In genomic region chr2:55839182-55839819, GRCh38 we compare ENCODE assay signal across 1 cellular context.
TF ChIP-seq lines count a peak whose summit lies in the region.

No MANE protein-coding gene starts in this region.

TF ChIP-seq in HepG2, 621 proteins besides CTCF, POLR2A, EP300 and RAD21 (continued from another document and continues in another):
- peak; percentile 97 for TF ChIP-seq ZNF609 (CRISPR knock-in tag; IDR thresholded peaks at IDR 0.05; ENCODE audit: borderline replicate concordance)
- TF ChIP-seq ARNTL (CRISPR knock-in tag; IDR thresholded peaks at IDR 0.05): 0 out of 2 replicates have a peak, but pooled peaks have one; percentile 26
- TF ChIP-seq ZNF747 (CRISPR knock-in tag; IDR thresholded peaks at IDR 0.05; ENCODE audit: borderline replicate concordance): no peak
- TF ChIP-seq ZNF124 (CRISPR knock-in tag; IDR thresholded peaks at IDR 0.05): no peak
- 0 out of 2 replicates have a peak, but pooled peaks have one; percentile 53 for TF ChIP-seq KLF6 (CRISPR knock-in tag; IDR thresholded peaks at IDR 0.05)
- 0 out of 2 replicates have a peak, but pooled peaks have one; percentile 63 for TF ChIP-seq ZNF431 (CRISPR knock-in tag; IDR thresholded peaks at IDR 0.05; ENCODE audit: borderline replicate concordance, low read depth)
- TF ChIP-seq ZNF710 (CRISPR knock-in tag; IDR thresholded peaks at IDR 0.05; ENCODE audit: borderline replicate concordance): no peak
- no peak for TF ChIP-seq NFYB (CRISPR knock-in tag; IDR thresholded peaks at IDR 0.05)
- TF ChIP-seq ZNF17 (CRISPR knock-in tag; IDR thresholded peaks at IDR 0.05): no peak
- no peak for TF ChIP-seq ZFP62 (CRISPR knock-in tag; IDR thresholded peaks at IDR 0.05)
- peak; percentile 24; the same call in 1 of the 2 replicates for TF ChIP-seq ZSCAN20 (CRISPR knock-in tag; IDR thresholded peaks at IDR 0.05; ENCODE audit: borderline replicate concordance)
- no peak for TF ChIP-seq MED13 (CRISPR knock-in tag; IDR thresholded peaks at IDR 0.05)
- no peak for TF ChIP-seq SRY (CRISPR knock-in tag; IDR thresholded peaks at IDR 0.05)
- no peak for TF ChIP-seq ZNF18 (CRISPR knock-in tag; IDR thresholded peaks at IDR 0.05; ENCODE audit: insufficient replicate concordance)
- TF ChIP-seq KLF15 (CRISPR knock-in tag; IDR thresholded peaks at IDR 0.05; ENCODE audit: borderline replicate concordance): no peak
- no peak for TF ChIP-seq RELA (CRISPR knock-in tag; IDR thresholded peaks at IDR 0.05)
- TF ChIP-seq MAFF (IDR thresholded peaks at IDR 0.05; ENCODE audit: low read depth, low read length): no peak
- no peak for TF ChIP-seq HDAC6 (IDR thresholded peaks at IDR 0.05; ENCODE audit: low read depth, low read length)
- no peak for TF ChIP-seq SAFB2 (CRISPR knock-in tag; IDR thresholded peaks at IDR 0.05; ENCODE audit: borderline replicate concordance, low read depth)
- TF ChIP-seq ZNF530 (CRISPR knock-in tag; IDR thresholded peaks at IDR 0.05; ENCODE audit: low read depth): no peak
- no peak for TF ChIP-seq ARNT2 (CRISPR knock-in tag; IDR thresholded peaks at IDR 0.05; ENCODE audit: low read depth)
- TF ChIP-seq ZNF572 (CRISPR knock-in tag; IDR thresholded peaks at IDR 0.05): no peak
- no peak for TF ChIP-seq ZNF720 (CRISPR knock-in tag; IDR thresholded peaks at IDR 0.05)
- no peak for TF ChIP-seq ZSCAN25 (CRISPR knock-in tag; IDR thresholded peaks at IDR 0.05)
- TF ChIP-seq HDAC1 (CRISPR knock-in tag; IDR thresholded peaks at IDR 0.05): peak; percentile 61; the same call in 1 of the 2 replicates
- no peak for TF ChIP-seq MYC (CRISPR knock-in tag; IDR thresholded peaks at IDR 0.05; ENCODE audit: borderline replicate concordance)
- no peak for TF ChIP-seq RBFOX2 (IDR thresholded peaks at IDR 0.05; ENCODE audit: low read depth, low read length)
- no peak for TF ChIP-seq ATF5 (CRISPR knock-in tag; IDR thresholded peaks at IDR 0.05; ENCODE audit: low read depth)
- TF ChIP-seq TGIF2 (CRISPR knock-in tag; IDR thresholded peaks at IDR 0.05): peak; percentile 79; the same call in 1 of the 2 replicates
- peak; percentile 40; the same call in 1 of the 2 replicates for TF ChIP-seq ZNF205 (CRISPR knock-in tag; IDR thresholded peaks at IDR 0.05)
- 0 out of 2 replicates have a peak, but pooled peaks have one; percentile 29 for TF ChIP-seq DMAP1 (CRISPR knock-in tag; IDR thresholded peaks at IDR 0.05)
- no peak for TF ChIP-seq CC2D1A (CRISPR knock-in tag; IDR thresholded peaks at IDR 0.05)
- no peak for TF ChIP-seq TOE1 (CRISPR knock-in tag; IDR thresholded peaks at IDR 0.05)
- no peak for TF ChIP-seq ZNF432 (CRISPR knock-in tag; IDR thresholded peaks at IDR 0.05; ENCODE audit: borderline replicate concordance)
- no peak for TF ChIP-seq ZMAT5 (CRISPR knock-in tag; IDR thresholded peaks at IDR 0.05; ENCODE audit: borderline replicate concordance, low read depth)
- TF ChIP-seq SYNCRIP (IDR thresholded peaks at IDR 0.05; ENCODE audit: insufficient read depth, low read depth, low read length): no peak
- no peak for TF ChIP-seq FOSL1 (CRISPR knock-in tag; IDR thresholded peaks at IDR 0.05; ENCODE audit: borderline replicate concordance)
- no peak for TF ChIP-seq PAX8 (CRISPR knock-in tag; IDR thresholded peaks at IDR 0.05; ENCODE audit: borderline replicate concordance)
- no peak for TF ChIP-seq ZNF841 (CRISPR knock-in tag; IDR thresholded peaks at IDR 0.05; ENCODE audit: borderline replicate concordance)
- no peak for TF ChIP-seq HES4 (CRISPR knock-in tag; IDR thresholded peaks at IDR 0.05; ENCODE audit: borderline replicate concordance)
- peak; percentile 95 for TF ChIP-seq SIX1 (CRISPR knock-in tag; IDR thresholded peaks at IDR 0.05; ENCODE audit: borderline replicate concordance)
- TF ChIP-seq ZNF790 (CRISPR knock-in tag; IDR thresholded peaks at IDR 0.05; ENCODE audit: borderline replicate concordance): no peak
- TF ChIP-seq ZC3H13 (CRISPR knock-in tag; IDR thresholded peaks at IDR 0.05): no peak
- no peak for TF ChIP-seq SCMH1 (CRISPR knock-in tag; IDR thresholded peaks at IDR 0.05; ENCODE audit: borderline replicate concordance)
- TF ChIP-seq ZNF30 (CRISPR knock-in tag; IDR thresholded peaks at IDR 0.05): no peak
- TF ChIP-seq ZNF367 (CRISPR knock-in tag; IDR thresholded peaks at IDR 0.05; ENCODE audit: borderline replicate concordance): no peak
- TF ChIP-seq GABPA (IDR thresholded peaks at IDR 0.05; ENCODE audit: low read depth, low read length): no peak
- peak; percentile 41; the same call in 1 of the 2 replicates for TF ChIP-seq GABPA (CRISPR knock-in tag; IDR thresholded peaks at IDR 0.05; ENCODE audit: low read depth)
- peak; percentile 70; the same call in 1 of the 2 replicates for TF ChIP-seq ZNF264 (CRISPR knock-in tag; IDR thresholded peaks at IDR 0.05)
- peak; percentile 74; the same call in 1 of the 2 replicates for TF ChIP-seq MIXL1 (CRISPR knock-in tag; IDR thresholded peaks at IDR 0.05)
- no peak for TF ChIP-seq ZNF775 (CRISPR knock-in tag; IDR thresholded peaks at IDR 0.05; ENCODE audit: borderline replicate concordance)
- TF ChIP-seq ZNF232 (CRISPR knock-in tag; IDR thresholded peaks at IDR 0.05; ENCODE audit: borderline replicate concordance): no peak
- peak; percentile 69; the same call in 1 of the 2 replicates for TF ChIP-seq HOXA3 (CRISPR knock-in tag; IDR thresholded peaks at IDR 0.05)
- TF ChIP-seq ZBTB38 (CRISPR knock-in tag; IDR thresholded peaks at IDR 0.05): no peak
- TF ChIP-seq CREM (IDR thresholded peaks at IDR 0.05): peak; percentile 40; the same call in 1 of the 2 replicates
- TF ChIP-seq CREM (CRISPR knock-in tag; IDR thresholded peaks at IDR 0.05): no peak
- TF ChIP-seq JARID2 (CRISPR knock-in tag; IDR thresholded peaks at IDR 0.05; ENCODE audit: insufficient replicate concordance): no peak
- TF ChIP-seq ONECUT2 (CRISPR knock-in tag; IDR thresholded peaks at IDR 0.05): no peak
- no peak for TF ChIP-seq TOPORS (CRISPR knock-in tag; IDR thresholded peaks at IDR 0.05)
- no peak for TF ChIP-seq CENPT (CRISPR knock-in tag; IDR thresholded peaks at IDR 0.05; ENCODE audit: low read depth)
- TF ChIP-seq GMEB2 (CRISPR knock-in tag; IDR thresholded peaks at IDR 0.05; ENCODE audit: low read depth): no peak
- no peak for TF ChIP-seq HOXA7 (CRISPR knock-in tag; IDR thresholded peaks at IDR 0.05)
- TF ChIP-seq PPARG (CRISPR knock-in tag; conservative IDR thresholded peaks at IDR 0.05): peak; percentile 72
- no peak for TF ChIP-seq POLR2AphosphoS2 (IDR thresholded peaks at IDR 0.05; ENCODE audit: low read depth, low read length)
- no peak for TF ChIP-seq KLF9 (CRISPR knock-in tag; IDR thresholded peaks at IDR 0.05; ENCODE audit: low read depth)
- TF ChIP-seq CERS6 (CRISPR knock-in tag; IDR thresholded peaks at IDR 0.05): no peak
- TF ChIP-seq RXRA (CRISPR knock-in tag; IDR thresholded peaks at IDR 0.05): no peak; the same call in 1 of the 2 replicates
- TF ChIP-seq ZSCAN21 (CRISPR knock-in tag; IDR thresholded peaks at IDR 0.05; ENCODE audit: borderline replicate concordance): 0 out of 2 replicates have a peak, but pooled peaks have one; percentile 39
- no peak for TF ChIP-seq RFX5 (IDR thresholded peaks at IDR 0.05; ENCODE audit: low read depth, low read length)
